In genomic region chr12:71685312-71685906, GRCh38 we compare ENCODE assay signal across 8 cellular contexts. TPM values are rescaled to one million over a fixed set of nuclear protein-coding genes. Genes with fewer than 3 reads are reported as not detected.
DNase-seq lines count a peak whose midpoint lies in the region; ATAC-seq, FAIRE-seq and TF ChIP-seq lines count a peak whose summit lies in the region.

No MANE protein-coding gene starts in this region.

- FAIRE-seq in GM12892 (lab: Jason Lieb, UNC) (no peak), HTR-8/SVneo (lab: Jason Lieb, UNC) (no peak)

- CTCF ChIA-PET in T-cell (lab: Charles Lee): interaction anchor here (0.6 to 3.4 kb wide), 12 partner anchors 8 to 1806 kb away, joined by 3 to 46 read pairs (median 4); partner anchors contain the start of genes THAP2 (in 2 of the 2), ZFC3H1 (in 2 of the 2) and RAB21 (in 1 of the 2)

- H3K4me2 ChIP-seq in GM23338: peak overlapping the region; percentile 84

- POLR2A ChIA-PET in T-cell (lab: Charles Lee): interaction anchor here (0.6 to 4.1 kb wide), 13 partner anchors 10 to 1946 kb away, joined by 3 to 57 read pairs (median 4); partner anchors contain the start of genes RAB21 (in 2 of the 2), THAP2 (in 2 of the 2) and ZFC3H1 (in 2 of the 2)

- H3K4me1 Mint-ChIP-seq in GM23338 (peaks cover 7% of the 10 kb centered on the region; the same call in 2 of the 3 replicates), T-cell (peaks cover 24 to 43% (median 35%) of the 10 kb centered on the region in 3 donors)

- H3K36me3 Mint-ChIP-seq in GM23338 (ENCODE audit: low read depth): no peaks in the 10 kb centered on the region
- peaks cover 6% of the 10 kb centered on the region for H3K36me3 Mint-ChIP-seq in T-cell

- peak overlapping the region; percentile 74 for H2AFZ ChIP-seq in GM23338

- H3K27me3 ChIP-seq in GM23338 (ENCODE audit: insufficient read depth) (no peaks in the 10 kb centered on the region), foreskin keratinocyte (no peaks in the 10 kb centered on the region), sigmoid colon (no peaks in the 10 kb centered on the region)

- intact Hi-C loops in sigmoid colon (cut with DNase I): no loop called here

- H3K27ac Mint-ChIP-seq in GM23338 (peak overlapping the region; percentile 85), T-cell (peak overlapping the region; percentile 87 to 90)

- 8 to 36% methylated on average over 19 of the region's 19 CpGs for WGBS in sigmoid colon, 2 donors

- H3K4me1 ChIP-seq in GM23338 (ENCODE audit: insufficient read depth) (peaks cover 4% of the 10 kb centered on the region; the same call in 1 of the 2 replicates), foreskin keratinocyte (peaks cover 21% of the 10 kb centered on the region), sigmoid colon (peaks cover 0 to 34% (median 25%) of the 10 kb centered on the region in 4 donors)

- peak; percentile 12 for ATAC-seq in GM23338
- ATAC-seq in T-cell (replicated peaks in 1 of 4): no peak
- ATAC-seq in foreskin keratinocyte: no peak
- no peak for ATAC-seq in HG03039 (IDR thresholded peaks at IDR 0.05; ENCODE audit: unreplicated experiment)

- TF ChIP-seq EP300 in sigmoid colon (IDR thresholded peaks at IDR 0.05): no peak

- no peak for DNase-seq in GM23338 (ENCODE audit: low spot score)
- DNase-seq in T-cell: peak in 1 of 34 experiments; percentile 4
- no peak for DNase-seq in foreskin keratinocyte
- DNase-seq in sigmoid colon: no peak
- no peak for DNase-seq in GM12892 (ENCODE audit: insufficient read length)
- DNase-seq in A172 (ENCODE audit: low spot score): no peak
- no peak for DNase-seq in HTR-8/SVneo (ENCODE audit: insufficient read length, low spot score)

- peaks cover 15% of the 10 kb centered on the region; the same call in 1 of the 2 replicates for H3K79me2 ChIP-seq in GM23338 (replicated peaks; ENCODE audit: insufficient read depth)

- H3K27me3 Mint-ChIP-seq in GM23338 (ENCODE audit: insufficient read depth, low read depth, poor library complexity): no peaks in the 10 kb centered on the region
- no peaks in the 10 kb centered on the region for H3K27me3 Mint-ChIP-seq in T-cell

- no peaks in the 10 kb centered on the region for H3K36me3 ChIP-seq in GM23338 (ENCODE audit: insufficient read depth)
- no peaks in the 10 kb centered on the region for H3K36me3 ChIP-seq in sigmoid colon

- TF ChIP-seq CTCF in GM23338 (conservative IDR thresholded peaks at IDR 0.05; ENCODE audit: low read depth in 2 of 2): no peak
- TF ChIP-seq CTCF in foreskin keratinocyte (conservative IDR thresholded peaks at IDR 0.05): no peak
- TF ChIP-seq CTCF in sigmoid colon (IDR thresholded peaks at IDR 0.05): no peak

- no peak for TF ChIP-seq POLR2A in sigmoid colon (IDR thresholded peaks at IDR 0.05)
- no peak for TF ChIP-seq POLR2A in GM12892 (IDR thresholded peaks at IDR 0.05; ENCODE audit: low read depth, low read length)

- no peaks in the 10 kb centered on the region for H3K9me2 ChIP-seq in GM23338 (ENCODE audit: insufficient read depth)

- H3K4me3 ChIP-seq in GM23338 (peak overlapping the region; percentile 56), sigmoid colon (peak overlapping the region; percentile 71 to 85 (median 74))

- peak overlapping the region; percentile 91 for H3K4me3 Mint-ChIP-seq in GM23338
- peak overlapping the region; percentile 85 to 96 (median 92) for H3K4me3 Mint-ChIP-seq in T-cell

- no peaks in the 10 kb centered on the region for H3F3A ChIP-seq in GM23338 (replicated peaks; ENCODE audit: low read depth)

- H4K20me1 ChIP-seq in GM23338 (replicated peaks; ENCODE audit: insufficient read depth): no peaks in the 10 kb centered on the region

- H3K9me3 Mint-ChIP-seq in GM23338 (no peaks in the 10 kb centered on the region), T-cell (no peaks in the 10 kb centered on the region)

- H3K9me3 ChIP-seq in sigmoid colon: no peaks in the 10 kb centered on the region

- H3K27ac ChIP-seq in GM23338 (ENCODE audit: low read depth): peak overlapping the region; percentile 68; the same call in 1 of the 2 replicates
- peak overlapping the region; percentile 58 for H3K27ac ChIP-seq in foreskin keratinocyte
- peak overlapping the region; percentile 91 to 95 (median 92) for H3K27ac ChIP-seq in sigmoid colon

TF ChIP-seq in GM23338, 12 proteins besides CTCF, POLR2A, EP300 and RAD21 (continues in another document):
- no peak for TF ChIP-seq REST (IDR thresholded peaks at IDR 0.05; ENCODE audit: unreplicated experiment)
- no peak for TF ChIP-seq EZH2phosphoT487 (IDR thresholded peaks at IDR 0.05; ENCODE audit: unreplicated experiment)
- TF ChIP-seq ZNF114 (CRISPR knock-in tag; IDR thresholded peaks at IDR 0.05): no peak
- no peak for TF ChIP-seq STAT1 (IDR thresholded peaks at IDR 0.05; ENCODE audit: unreplicated experiment)
- no peak for TF ChIP-seq JUNB (IDR thresholded peaks at IDR 0.05; ENCODE audit: unreplicated experiment)

RNA-seq across cellular contexts. Expression of gene TMEM19, which starts 0.5 kb away (rescaled TPM):
- total RNA-seq in GM23338 (2014; rRNA removed; shearing (Covaris generic)): 14.1 and 21.0 TPM in 2 replicates
- polyA plus RNA-seq in GM23338 (2016; fragmentation: Nextera tagmentation; extraction: Ambion mirVana) (6.5 and 7.9 TPM in 2 replicates), foreskin keratinocyte (6.5 and 9.5 TPM in 2 replicates), sigmoid colon (10 to 100 TPM in 1 of 3 donors, 1 to 10 TPM in 2; 3.6 to 20.3 (median 4.9) TPM)
- total RNA-seq in T-cell (10 to 100 TPM; 14.1 to 21.5 (median 17.7) TPM), foreskin keratinocyte (17.3 and 18.6 TPM in 2 replicates), sigmoid colon (10 to 100 TPM; 10.7 to 23.5 (median 12.7) TPM)
- polyA plus RNA-seq in GM12892 (2012; ENCODE audit: missing spikeins): 17.4 TPM
- total RNA-seq in A172 (2014; rRNA removed; shearing (Covaris generic)): 44.0 and 48.3 TPM in 2 replicates

RNA-seq across cellular contexts. Expression of gene THAP2, which starts 21.3 kb away (rescaled TPM):
- 4.7 and 6.3 TPM in 2 replicates for total RNA-seq in GM23338 (2014; rRNA removed; shearing (Covaris generic))
- 10.8 and 16.5 TPM in 2 replicates for polyA plus RNA-seq in GM23338 (2016; fragmentation: Nextera tagmentation; extraction: Ambion mirVana)
- total RNA-seq in T-cell: 10 to 100 TPM in 2 of 5 donors, 1 to 10 TPM in 3; 8.3 to 23.1 (median 8.6) TPM
- total RNA-seq in foreskin keratinocyte: 2.2 and 2.7 TPM in 2 replicates
- 3.1 and 3.3 TPM in 2 replicates for polyA plus RNA-seq in foreskin keratinocyte
- total RNA-seq in sigmoid colon: 1 to 10 TPM; 3.1 to 5.5 (median 4.4) TPM
- polyA plus RNA-seq in sigmoid colon: 1 to 10 TPM; 3.5 to 5.1 (median 4.2) TPM
- polyA plus RNA-seq in GM12892 (2012; ENCODE audit: missing spikeins): 5.7 TPM
- total RNA-seq in A172 (2014; rRNA removed; shearing (Covaris generic)): 3.3 and 7.0 TPM in 2 replicates

RNA-seq across cellular contexts. Expression of gene ZFC3H1, which starts 21.8 kb away (rescaled TPM):
- 30.3 and 45.9 TPM in 2 replicates for total RNA-seq in GM23338 (2014; rRNA removed; shearing (Covaris generic))
- 31.1 and 46.2 TPM in 2 replicates for polyA plus RNA-seq in GM23338 (2016; fragmentation: Nextera tagmentation; extraction: Ambion mirVana)
- 100 to 1,000 TPM in 3 of 5 donors, 10 to 100 TPM in 2; 85.5 to 146 (median 106) TPM for total RNA-seq in T-cell
- 17.6 and 22.2 TPM in 2 replicates for total RNA-seq in foreskin keratinocyte
- 10.3 and 10.6 TPM in 2 replicates for polyA plus RNA-seq in foreskin keratinocyte
- 10 to 100 TPM; 38.7 to 87.8 (median 52.3) TPM for total RNA-seq in sigmoid colon
- 10 to 100 TPM in 1 of 3 donors, 1 to 10 TPM in 2; 3.0 to 19.9 (median 4.8) TPM for polyA plus RNA-seq in sigmoid colon
- 32.8 TPM for polyA plus RNA-seq in GM12892 (2012; ENCODE audit: missing spikeins)
- total RNA-seq in A172 (2014; rRNA removed; shearing (Covaris generic)): 8.3 and 12.9 TPM in 2 replicates
